ENCODE assay signal across 1 cellular context in genomic region chr17:59827721-59828477, GRCh38.
TF ChIP-seq lines count a peak whose summit lies in the region.

No MANE protein-coding gene starts in this region.

TF ChIP-seq in GM12878, 131 proteins besides CTCF, POLR2A, EP300 and RAD21 (continued from another document):
- TF ChIP-seq ZBTB40 (IDR thresholded peaks at IDR 0.05; ENCODE audit: borderline replicate concordance) (no peak), ZNF24 (IDR thresholded peaks at IDR 0.05) (no peak), CBFB (IDR thresholded peaks at IDR 0.05; ENCODE audit: low read depth) (no peak), PBX3 (IDR thresholded peaks at IDR 0.05; ENCODE audit: insufficient replicate concordance, low read depth, low read length) (no peak), EGR1 (IDR thresholded peaks at IDR 0.05; ENCODE audit: borderline replicate concordance in 1 of 2, low read depth in 2 of 2, low read length in 2 of 2) (no peak)
